Comparison of ENCODE assay signal across 9 cellular contexts in the genomic region with DNA sequence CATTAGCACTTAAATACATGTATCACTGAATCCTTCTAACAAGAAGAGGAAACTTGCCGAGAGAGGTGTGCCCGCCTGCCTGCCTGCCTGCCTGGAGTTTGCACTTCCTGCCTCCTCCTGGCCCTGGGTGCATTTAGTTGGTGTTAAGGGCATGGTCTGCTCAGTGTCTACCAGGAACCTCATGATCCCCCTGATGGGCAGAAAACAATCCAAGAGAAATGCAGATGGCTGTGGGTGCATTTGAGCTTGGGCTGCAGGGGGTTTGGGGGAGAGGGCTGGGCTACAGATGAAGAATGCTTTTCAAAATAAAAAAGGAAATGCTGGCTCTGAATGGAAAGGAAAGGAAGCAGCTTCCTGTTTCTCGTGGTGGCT. TPM values are rescaled to one million over a fixed set of nuclear protein-coding genes. Genes with fewer than 3 reads are reported as not detected.
DNase-seq lines count a peak whose midpoint lies in the region; ATAC-seq, FAIRE-seq and TF ChIP-seq lines count a peak whose summit lies in the region.
"Had no signal": no experiment of that assay in that cellular context is flagged by ENCODE, and none has a peak within 500 bp of the region (broad histone marks: within the 10 kb centered on the region; RNA-seq: fewer than 3 reads in every experiment).

No MANE protein-coding gene starts in this region.

- TF ChIP-seq RAD21 in SK-N-SH (IDR thresholded peaks at IDR 0.05; ENCODE audit: low read length) = no peak

- peaks cover 4% of the 10 kb centered on the region; the same call in 1 of the 2 replicates for H3K79me2 ChIP-seq in SK-N-SH (ENCODE audit: insufficient read depth)

- peaks cover 21% of the 10 kb centered on the region; the same call in 1 of the 2 replicates for H4K20me1 ChIP-seq in BLaER1
- no peaks in the 10 kb centered on the region; the same call in 1 of the 2 replicates for H4K20me1 ChIP-seq in SK-N-SH (ENCODE audit: insufficient read depth)

- H3K36me3 ChIP-seq in BLaER1 (no peaks in the 10 kb centered on the region), SK-N-SH (replicated peaks in 1 of 2; ENCODE audit: control insufficient read depth in 1 of 2, insufficient read depth in 2 of 2, low read length in 1 of 2) (no peaks in the 10 kb centered on the region)

- no peak for TF ChIP-seq CTCF in SK-N-SH (IDR thresholded peaks at IDR 0.05)

- WGBS in SK-N-SH (ENCODE audit: low lambda C conversion rate) = 88% methylated on average over 3 of the region's 3 CpGs

- H2AFZ ChIP-seq in SK-N-SH (ENCODE audit: low read depth) = no peak overlapping the region

- H3K9ac ChIP-seq in BLaER1 = 0 out of 2 replicates have a peak overlapping the region, but pooled peaks have one; percentile 3
- H3K9ac ChIP-seq in SK-N-SH = no peak overlapping the region

- H3K27ac ChIP-seq in BLaER1 (0 out of 2 replicates have a peak overlapping the region, but pooled peaks have one; percentile 9), SK-N-SH (ENCODE audit: low read depth in 2 of 2, low read length in 1 of 2) (no peak overlapping the region)

- H3K36me3 Mint-ChIP-seq in effector memory CD8-positive, alpha-beta T cell (ENCODE audit: insufficient read depth) = peaks cover 7% of the 10 kb centered on the region

- H3F3A ChIP-seq in SK-N-SH (replicated peaks; ENCODE audit: insufficient read depth) = no peaks in the 10 kb centered on the region

- H3K9me3 ChIP-seq in BLaER1 = no peaks in the 10 kb centered on the region
- no peaks in the 10 kb centered on the region for H3K9me3 ChIP-seq in SK-N-SH

- peak overlapping the region; percentile 75 to 83 for H3K27ac Mint-ChIP-seq in effector memory CD8-positive, alpha-beta T cell

- no peak overlapping the region for H3K4me3 ChIP-seq in BLaER1
- H3K4me3 ChIP-seq in SK-N-SH (ENCODE audit: low read depth in 2 of 2, low read length in 1 of 2) = no peak overlapping the region

- ATAC-seq in GM19438 (IDR thresholded peaks at IDR 0.05; ENCODE audit: low read depth, unreplicated experiment) (peak; percentile 18), HG03378 (IDR thresholded peaks at IDR 0.05; ENCODE audit: unreplicated experiment) (no peak)
- ATAC-seq in effector memory CD8-positive, alpha-beta T cell (replicated peaks) = peak; percentile 34

- CTCF ChIA-PET in SK-N-SH (lab: Yijun Ruan, JAX) = interaction anchor here (1.1 kb wide), 1 partner anchor 185 kb away, joined by 4 read pairs; no protein-coding TSS in a partner anchor

- POLR2A ChIA-PET in SK-N-SH (lab: Yijun Ruan, JAX) = no interaction called here

- FAIRE-seq in HTR-8/SVneo (lab: Jason Lieb, UNC) = no peak
- FAIRE-seq: RCC 7860 had no signal

- H3K4me1 ChIP-seq in BLaER1 (peaks cover 29% of the 10 kb centered on the region), SK-N-SH (ENCODE audit: control insufficient read depth in 1 of 2, insufficient read depth in 2 of 2, low read depth in 1 of 2, low read length in 1 of 2) (peaks cover 0 to 12% of the 10 kb centered on the region in 2 experiments; a peak in 1 of 4 replicates)

- H3K27me3 Mint-ChIP-seq in effector memory CD8-positive, alpha-beta T cell = no peaks in the 10 kb centered on the region

- H3K9me3 Mint-ChIP-seq in effector memory CD8-positive, alpha-beta T cell = no peaks in the 10 kb centered on the region

- DNase-seq in KG1 (lab: John Stamatoyannopoulos, UW) (peak; percentile 31), SK-N-SH (no peak), activated gamma-delta T cell treated with Interleukin-2 at 50 U/mL for 16 hours (no peak), HTR-8/SVneo (ENCODE audit: insufficient read length, low spot score) (no peak)
- DNase-seq in effector memory CD8-positive, alpha-beta T cell = no peak

- peaks cover 44 to 72% of the 10 kb centered on the region in 2 donors for H3K4me1 Mint-ChIP-seq in effector memory CD8-positive, alpha-beta T cell (ENCODE audit: low read depth in 2 of 2)

- H3K9me2 ChIP-seq in SK-N-SH = no peaks in the 10 kb centered on the region

- peak overlapping the region; percentile 71 to 72 for H3K4me3 Mint-ChIP-seq in effector memory CD8-positive, alpha-beta T cell

- TF ChIP-seq EP300 in SK-N-SH (IDR thresholded peaks at IDR 0.05; ENCODE audit: borderline replicate concordance in 1 of 2, low read depth in 1 of 2, low read length in 1 of 2) = no peak

- no peaks in the 10 kb centered on the region for H3K27me3 ChIP-seq in BLaER1
- H3K27me3 ChIP-seq in SK-N-SH (ENCODE audit: insufficient read depth) = no peaks in the 10 kb centered on the region

- H3K4me2 ChIP-seq in BLaER1 (peak overlapping the region; percentile 69), SK-N-SH (no peak overlapping the region)

TF ChIP-seq in SK-N-SH, 30 proteins besides CTCF, POLR2A, EP300 and RAD21:
- TF ChIP-seq SIN3A (IDR thresholded peaks at IDR 0.05; ENCODE audit: borderline replicate concordance, low read depth, low read length) = no peak
- no peak for TF ChIP-seq ELF1 (IDR thresholded peaks at IDR 0.05)
- no peak for TF ChIP-seq POLR2AphosphoS5 (IDR thresholded peaks at IDR 0.05; ENCODE audit: low read depth, low read length)
- TF ChIP-seq, protein P1, sequence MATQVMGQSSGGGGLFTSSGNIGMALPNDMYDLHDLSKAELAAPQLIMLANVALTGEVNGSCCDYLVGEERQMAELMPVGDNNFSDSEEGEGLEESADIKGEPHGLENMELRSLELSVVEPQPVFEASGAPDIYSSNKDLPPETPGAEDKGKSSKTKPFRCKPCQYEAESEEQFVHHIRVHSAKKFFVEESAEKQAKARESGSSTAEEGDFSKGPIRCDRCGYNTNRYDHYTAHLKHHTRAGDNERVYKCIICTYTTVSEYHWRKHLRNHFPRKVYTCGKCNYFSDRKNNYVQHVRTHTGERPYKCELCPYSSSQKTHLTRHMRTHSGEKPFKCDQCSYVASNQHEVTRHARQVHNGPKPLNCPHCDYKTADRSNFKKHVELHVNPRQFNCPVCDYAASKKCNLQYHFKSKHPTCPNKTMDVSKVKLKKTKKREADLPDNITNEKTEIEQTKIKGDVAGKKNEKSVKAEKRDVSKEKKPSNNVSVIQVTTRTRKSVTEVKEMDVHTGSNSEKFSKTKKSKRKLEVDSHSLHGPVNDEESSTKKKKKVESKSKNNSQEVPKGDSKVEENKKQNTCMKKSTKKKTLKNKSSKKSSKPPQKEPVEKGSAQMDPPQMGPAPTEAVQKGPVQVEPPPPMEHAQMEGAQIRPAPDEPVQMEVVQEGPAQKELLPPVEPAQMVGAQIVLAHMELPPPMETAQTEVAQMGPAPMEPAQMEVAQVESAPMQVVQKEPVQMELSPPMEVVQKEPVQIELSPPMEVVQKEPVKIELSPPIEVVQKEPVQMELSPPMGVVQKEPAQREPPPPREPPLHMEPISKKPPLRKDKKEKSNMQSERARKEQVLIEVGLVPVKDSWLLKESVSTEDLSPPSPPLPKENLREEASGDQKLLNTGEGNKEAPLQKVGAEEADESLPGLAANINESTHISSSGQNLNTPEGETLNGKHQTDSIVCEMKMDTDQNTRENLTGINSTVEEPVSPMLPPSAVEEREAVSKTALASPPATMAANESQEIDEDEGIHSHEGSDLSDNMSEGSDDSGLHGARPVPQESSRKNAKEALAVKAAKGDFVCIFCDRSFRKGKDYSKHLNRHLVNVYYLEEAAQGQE (IDR thresholded peaks at IDR 0.05; ENCODE audit: low read depth, low read length) = no peak
- no peak for TF ChIP-seq CHD2 (IDR thresholded peaks at IDR 0.05; ENCODE audit: low read length, partially characterized antibody)
- no peak for TF ChIP-seq RXRA (IDR thresholded peaks at IDR 0.05; ENCODE audit: borderline replicate concordance, low read depth)

RNA-seq across cellular contexts. Expression of a gene that starts 10.1 kb away (rescaled TPM):
- polyA plus RNA-seq in SK-N-SH (2012; rRNA removed) = 7.5 and 7.9 TPM in 2 replicates
- 3.9 and 5.3 TPM in 2 replicates for polyA plus RNA-seq in SK-N-SH (2012; cell fraction: cytosol; rRNA removed)
- 34.1 and 47.2 TPM in 2 replicates for polyA plus RNA-seq in SK-N-SH (2012; cell fraction: nucleus; rRNA removed)
